In genomic region chr6:35065870-35066269, GRCh38 we compare ENCODE assay signal across 17 cellular contexts.
"Had no signal": no experiment of that assay in that cellular context is flagged by ENCODE, and none has a peak within 500 bp of the region (broad histone marks: within the 10 kb centered on the region; RNA-seq: fewer than 3 reads in every experiment).

No MANE protein-coding gene starts in this region.

- H3K4me1 ChIP-seq: psoas muscle, tibial artery had no signal

- H3K4me3 Mint-ChIP-seq: natural killer cell treated with Interleukin-12 subunit alpha and Interleukin-12 subunit beta and Interleukin-15 and Interleukin-18, amount 100 ng/mL, for 72 hours; neural progenitor cell had no signal

- H3K9me3 ChIP-seq: left lung, psoas muscle, suprapubic skin, tibial artery had no signal

- H3K36me3 Mint-ChIP-seq: natural killer cell treated with Interleukin-12 subunit alpha and Interleukin-12 subunit beta and Interleukin-15 and Interleukin-18, amount 100 ng/mL, for 72 hours had no signal

- H3K9me3 Mint-ChIP-seq: natural killer cell treated with Interleukin-12 subunit alpha and Interleukin-12 subunit beta and Interleukin-15 and Interleukin-18, amount 100 ng/mL, for 72 hours; neural progenitor cell had no signal

- H3K27ac ChIP-seq: left lung, neural progenitor cell, psoas muscle, suprapubic skin, tibial artery had no signal

- H3K36me3 ChIP-seq: neural progenitor cell had no signal

- ATAC-seq: left lung; natural killer cell treated with Interleukin-12 subunit alpha and Interleukin-12 subunit beta and Interleukin-15 and Interleukin-18, amount 100 ng/mL, for 72 hours; psoas muscle; sciatic nerve had no signal

- H3K27ac Mint-ChIP-seq: natural killer cell treated with Interleukin-12 subunit alpha and Interleukin-12 subunit beta and Interleukin-15 and Interleukin-18, amount 100 ng/mL, for 72 hours had no signal

- DNase-seq: effector memory CD4-positive, alpha-beta T cell; foreskin melanocyte; islet precursor cell; left lung; mesenchymal stem cell; midbrain; stimulated activated CD4-positive, alpha-beta T cell treated with anti-CD3 and anti-CD28 coated beads, Interleukin-2, amount 100 ng/mL, for 24 hours; stimulated activated CD4-positive, alpha-beta T cell treated with anti-CD3 and anti-CD28 coated beads, Interleukin-4, amount 100 ng/mL, for 4 hours; stimulated activated naive CD4-positive, alpha-beta T cell treated with Interleukin-2 at 50 U/mL for 16 hours; tibial artery had no signal

- H3K27me3 ChIP-seq: left lung, neural progenitor cell, suprapubic skin, tibial artery had no signal

- H3K4me3 ChIP-seq: left lung, lung, neural progenitor cell, psoas muscle, skin epidermis, suprapubic skin, tibial artery had no signal
